11 cellular contexts compared by ENCODE assay signal in genomic region chr5:83562817-83563557, GRCh38.
A peak's percentile ranks its signal among the peaks of the same experiment; 100 is the strongest.
DNase-seq lines count a peak whose midpoint lies in the region; ATAC-seq and TF ChIP-seq lines count a peak whose summit lies in the region.
"Had no signal": no experiment of that assay in that cellular context is flagged by ENCODE, and none has a peak within 500 bp of the region (broad histone marks: within the 10 kb centered on the region; RNA-seq: fewer than 3 reads in every experiment).

No MANE protein-coding gene starts in this region.

- peak overlapping the region in 1 of 4 donors; percentile 21 for H3K27ac ChIP-seq in gastrocnemius medialis

- ATAC-seq in gastrocnemius medialis = peak; percentile 53 to 63
- no peak for ATAC-seq in HG02852 (IDR thresholded peaks at IDR 0.05; ENCODE audit: unreplicated experiment)
- ATAC-seq: stimulated activated naive CD8-positive, alpha-beta T cell treated with anti-CD3 and anti-CD28 coated beads, Interleukin-15, Interleukin-2, amounts not matched to agents 100 U/mL and 50 U/mL, for 24 hours had no signal

- TF ChIP-seq POLR2A in gastrocnemius medialis (IDR thresholded peaks at IDR 0.05) = no peak

- H3K27ac Mint-ChIP-seq in chondrocyte (ENCODE audit: unreplicated experiment) = peak overlapping the region; percentile 43
- H3K27ac Mint-ChIP-seq in activated CD4-positive, alpha-beta T cell treated with anti-CD3 and anti-CD28 coated beads, Interleukin-2, amount 10 ng/mL, durations not matched to agents 24 days and 14 days = no peak overlapping the region
- H3K27ac Mint-ChIP-seq: T-helper 2 cell treated with Interferon-gamma antibody and Interleukin-4, amounts not matched to agents 5 μg/mL and 100 μg/mL, for 36 hours had no signal

- in situ Hi-C loops in gastrocnemius medialis (cut with MboI; ENCODE audit: low sequenced_read_pairs in 4 of 4) = loop anchor here (5.0 to 25.0 kb wide), 5 partner anchors 918 to 1218 kb away; no protein-coding TSS in a partner anchor

- no peaks in the 10 kb centered on the region for H3K27me3 Mint-ChIP-seq in chondrocyte (ENCODE audit: low read depth)
- peaks cover 28% of the 10 kb centered on the region for H3K27me3 Mint-ChIP-seq in activated CD4-positive, alpha-beta T cell treated with anti-CD3 and anti-CD28 coated beads, Interleukin-2, amount 10 ng/mL, durations not matched to agents 24 days and 14 days

- intact Hi-C loops in gastrocnemius medialis (cut with DNase I; ENCODE audit: low total_unique reads) = loop anchor here (5.0 kb wide), 1 partner anchor 1251 kb away; no protein-coding TSS in a partner anchor
- intact Hi-C loops in activated CD4-positive, alpha-beta T cell treated with anti-CD3 and anti-CD28 coated beads, Interleukin-2, amount 10 ng/mL, durations not matched to agents 24 days and 14 days (cut with micrococcal nuclease) = loop anchor here (5.0 to 10.0 kb wide), 2 partner anchors 921 to 1388 kb away; no protein-coding TSS in a partner anchor

- H3K9me3 Mint-ChIP-seq in chondrocyte (ENCODE audit: low read depth) = no peaks in the 10 kb centered on the region
- H3K9me3 Mint-ChIP-seq in activated CD4-positive, alpha-beta T cell treated with anti-CD3 and anti-CD28 coated beads, Interleukin-2, amount 10 ng/mL, durations not matched to agents 24 days and 14 days = no peaks in the 10 kb centered on the region
- H3K9me3 Mint-ChIP-seq: T-helper 2 cell treated with Interferon-gamma antibody and Interleukin-4, amounts not matched to agents 5 μg/mL and 100 μg/mL, for 36 hours had no signal

- no peak for TF ChIP-seq CTCF in chondrocyte (IDR thresholded peaks at IDR 0.05)
- TF ChIP-seq CTCF in gastrocnemius medialis (IDR thresholded peaks at IDR 0.05 in 4 of 5, conservative IDR thresholded peaks at IDR 0.05 in 1 of 5) = no peak

- DNase-seq in HT-29 (ENCODE audit: low spot score) = peak; percentile 43
- DNase-seq in chondrocyte (ENCODE audit: low spot score) = no peak
- DNase-seq in hippocampal formation (lab: John Stamatoyannopoulos, UW) = peak; percentile 32 to 80
- DNase-seq in gastrocnemius medialis = no peak
- no peak for DNase-seq in NCI-H345 (lab: John Stamatoyannopoulos, UW)
- no peak for DNase-seq in NK-92 treated with Interleukin-12 subunit alpha and Interleukin-12 subunit beta, amount 100 ng/mL, for 24 hours (lab: John Stamatoyannopoulos, UW)
- DNase-seq in activated CD4-positive, alpha-beta T cell treated with anti-CD3 and anti-CD28 coated beads, Interleukin-2, amount 10 ng/mL, durations not matched to agents 24 days and 14 days = no peak
- DNase-seq: NCI-H1417 treated with DMSO at 0.1 percent for 48 hours; stimulated activated naive CD8-positive, alpha-beta T cell treated with anti-CD3 and anti-CD28 coated beads, Interleukin-15, Interleukin-2, amounts not matched to agents 100 U/mL and 50 U/mL, for 24 hours had no signal

- no peaks in the 10 kb centered on the region for H3K36me3 ChIP-seq in gastrocnemius medialis

- H3K4me1 Mint-ChIP-seq in chondrocyte (ENCODE audit: low read depth) = peaks cover 84% of the 10 kb centered on the region
- H3K4me1 Mint-ChIP-seq in activated CD4-positive, alpha-beta T cell treated with anti-CD3 and anti-CD28 coated beads, Interleukin-2, amount 10 ng/mL, durations not matched to agents 24 days and 14 days = no peaks in the 10 kb centered on the region

- no peaks in the 10 kb centered on the region for H3K4me1 ChIP-seq in gastrocnemius medialis

- H3K4me3 ChIP-seq in gastrocnemius medialis = no peak overlapping the region

- H3K9me3 ChIP-seq in gastrocnemius medialis = no peaks in the 10 kb centered on the region

- no peaks in the 10 kb centered on the region for H3K27me3 ChIP-seq in gastrocnemius medialis

- peaks cover 31% of the 10 kb centered on the region for H3K36me3 Mint-ChIP-seq in chondrocyte (ENCODE audit: low read depth)
- H3K36me3 Mint-ChIP-seq in activated CD4-positive, alpha-beta T cell treated with anti-CD3 and anti-CD28 coated beads, Interleukin-2, amount 10 ng/mL, durations not matched to agents 24 days and 14 days (ENCODE audit: low read depth) = no peaks in the 10 kb centered on the region

- no peak overlapping the region for H3K4me3 Mint-ChIP-seq in chondrocyte (ENCODE audit: unreplicated experiment)
- H3K4me3 Mint-ChIP-seq in activated CD4-positive, alpha-beta T cell treated with anti-CD3 and anti-CD28 coated beads, Interleukin-2, amount 10 ng/mL, durations not matched to agents 24 days and 14 days = no peak overlapping the region
- H3K4me3 Mint-ChIP-seq: T-helper 2 cell treated with Interferon-gamma antibody and Interleukin-4, amounts not matched to agents 5 μg/mL and 100 μg/mL, for 36 hours had no signal

Comparison
In these comparisons a context has a peak if more than half of its experiments do, and no peak if none do; other contexts are left out.
1. DNase-seq: peak in HT-29 (single experiment) and hippocampal formation (2 of 2); none in chondrocyte (single experiment), gastrocnemius medialis (0 of 2), NCI-H345 (single experiment), NK-92 treated with Interleukin-12 subunit alpha and Interleukin-12 subunit beta, amount 100 ng/mL, for 24 hours (single experiment) and activated CD4-positive, alpha-beta T cell treated with anti-CD3 and anti-CD28 coated beads, Interleukin-2, amount 10 ng/mL, durations not matched to agents 24 days and 14 days (single experiment).